In genomic region chr5:80935811-80936385, GRCh38 we compare ENCODE assay signal across 2 cellular contexts.
TF ChIP-seq lines count a peak whose summit lies in the region.

No MANE protein-coding gene starts in this region.

TF ChIP-seq in HCT116, 20 proteins besides CTCF, POLR2A, EP300 and RAD21 (continued from another document):
- no peak for TF ChIP-seq SIN3A (IDR thresholded peaks at IDR 0.05; ENCODE audit: low read depth)
- no peak for TF ChIP-seq EGR1 (IDR thresholded peaks at IDR 0.05; ENCODE audit: low read depth)
- no peak for TF ChIP-seq ELF1 (IDR thresholded peaks at IDR 0.05; ENCODE audit: borderline replicate concordance, low read depth)
- TF ChIP-seq POLR2AphosphoS5 (IDR thresholded peaks at IDR 0.05; ENCODE audit: low read depth, low read length) = no peak
- TF ChIP-seq SP1 (IDR thresholded peaks at IDR 0.05; ENCODE audit: low read depth) = no peak
- TF ChIP-seq ZBTB33 (IDR thresholded peaks at IDR 0.05; ENCODE audit: extremely low read depth, insufficient replicate concordance, low read length) = no peak
- TF ChIP-seq EZH2phosphoT487 (IDR thresholded peaks at IDR 0.05; ENCODE audit: borderline replicate concordance) = no peak
- no peak for TF ChIP-seq FOSL1 (IDR thresholded peaks at IDR 0.05; ENCODE audit: low read depth)
- TF ChIP-seq ZNF274 (IDR thresholded peaks at IDR 0.05; ENCODE audit: low read depth, low read length) = no peak
- no peak for TF ChIP-seq CEBPB (IDR thresholded peaks at IDR 0.05; ENCODE audit: low read depth)
- TF ChIP-seq, protein P1, sequence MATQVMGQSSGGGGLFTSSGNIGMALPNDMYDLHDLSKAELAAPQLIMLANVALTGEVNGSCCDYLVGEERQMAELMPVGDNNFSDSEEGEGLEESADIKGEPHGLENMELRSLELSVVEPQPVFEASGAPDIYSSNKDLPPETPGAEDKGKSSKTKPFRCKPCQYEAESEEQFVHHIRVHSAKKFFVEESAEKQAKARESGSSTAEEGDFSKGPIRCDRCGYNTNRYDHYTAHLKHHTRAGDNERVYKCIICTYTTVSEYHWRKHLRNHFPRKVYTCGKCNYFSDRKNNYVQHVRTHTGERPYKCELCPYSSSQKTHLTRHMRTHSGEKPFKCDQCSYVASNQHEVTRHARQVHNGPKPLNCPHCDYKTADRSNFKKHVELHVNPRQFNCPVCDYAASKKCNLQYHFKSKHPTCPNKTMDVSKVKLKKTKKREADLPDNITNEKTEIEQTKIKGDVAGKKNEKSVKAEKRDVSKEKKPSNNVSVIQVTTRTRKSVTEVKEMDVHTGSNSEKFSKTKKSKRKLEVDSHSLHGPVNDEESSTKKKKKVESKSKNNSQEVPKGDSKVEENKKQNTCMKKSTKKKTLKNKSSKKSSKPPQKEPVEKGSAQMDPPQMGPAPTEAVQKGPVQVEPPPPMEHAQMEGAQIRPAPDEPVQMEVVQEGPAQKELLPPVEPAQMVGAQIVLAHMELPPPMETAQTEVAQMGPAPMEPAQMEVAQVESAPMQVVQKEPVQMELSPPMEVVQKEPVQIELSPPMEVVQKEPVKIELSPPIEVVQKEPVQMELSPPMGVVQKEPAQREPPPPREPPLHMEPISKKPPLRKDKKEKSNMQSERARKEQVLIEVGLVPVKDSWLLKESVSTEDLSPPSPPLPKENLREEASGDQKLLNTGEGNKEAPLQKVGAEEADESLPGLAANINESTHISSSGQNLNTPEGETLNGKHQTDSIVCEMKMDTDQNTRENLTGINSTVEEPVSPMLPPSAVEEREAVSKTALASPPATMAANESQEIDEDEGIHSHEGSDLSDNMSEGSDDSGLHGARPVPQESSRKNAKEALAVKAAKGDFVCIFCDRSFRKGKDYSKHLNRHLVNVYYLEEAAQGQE (IDR thresholded peaks at IDR 0.05; ENCODE audit: low read depth) = no peak
- TF ChIP-seq CBX3 (IDR thresholded peaks at IDR 0.05; ENCODE audit: low read depth) = no peak
- no peak for TF ChIP-seq ZFX (IDR thresholded peaks at IDR 0.05)
TF ChIP-seq in HCT116: peak in this region for 0.

TF ChIP-seq in K562, 482 proteins besides CTCF, POLR2A, EP300 and RAD21 (continued from another document):
- TF ChIP-seq ATF4 (CRISPR knock-in tag; IDR thresholded peaks at IDR 0.05) = no peak
- no peak for TF ChIP-seq NR3C1 (CRISPR knock-in tag; IDR thresholded peaks at IDR 0.05)
- no peak for TF ChIP-seq ZNF507 (tag; conservative IDR thresholded peaks at IDR 0.05)
- TF ChIP-seq, protein P2, sequence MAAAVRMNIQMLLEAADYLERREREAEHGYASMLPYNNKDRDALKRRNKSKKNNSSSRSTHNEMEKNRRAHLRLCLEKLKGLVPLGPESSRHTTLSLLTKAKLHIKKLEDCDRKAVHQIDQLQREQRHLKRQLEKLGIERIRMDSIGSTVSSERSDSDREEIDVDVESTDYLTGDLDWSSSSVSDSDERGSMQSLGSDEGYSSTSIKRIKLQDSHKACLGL (CRISPR knock-in tag; IDR thresholded peaks at IDR 0.05; ENCODE audit: borderline replicate concordance, poor library complexity, severe bottlenecking) = no peak
- TF ChIP-seq, protein P3, sequence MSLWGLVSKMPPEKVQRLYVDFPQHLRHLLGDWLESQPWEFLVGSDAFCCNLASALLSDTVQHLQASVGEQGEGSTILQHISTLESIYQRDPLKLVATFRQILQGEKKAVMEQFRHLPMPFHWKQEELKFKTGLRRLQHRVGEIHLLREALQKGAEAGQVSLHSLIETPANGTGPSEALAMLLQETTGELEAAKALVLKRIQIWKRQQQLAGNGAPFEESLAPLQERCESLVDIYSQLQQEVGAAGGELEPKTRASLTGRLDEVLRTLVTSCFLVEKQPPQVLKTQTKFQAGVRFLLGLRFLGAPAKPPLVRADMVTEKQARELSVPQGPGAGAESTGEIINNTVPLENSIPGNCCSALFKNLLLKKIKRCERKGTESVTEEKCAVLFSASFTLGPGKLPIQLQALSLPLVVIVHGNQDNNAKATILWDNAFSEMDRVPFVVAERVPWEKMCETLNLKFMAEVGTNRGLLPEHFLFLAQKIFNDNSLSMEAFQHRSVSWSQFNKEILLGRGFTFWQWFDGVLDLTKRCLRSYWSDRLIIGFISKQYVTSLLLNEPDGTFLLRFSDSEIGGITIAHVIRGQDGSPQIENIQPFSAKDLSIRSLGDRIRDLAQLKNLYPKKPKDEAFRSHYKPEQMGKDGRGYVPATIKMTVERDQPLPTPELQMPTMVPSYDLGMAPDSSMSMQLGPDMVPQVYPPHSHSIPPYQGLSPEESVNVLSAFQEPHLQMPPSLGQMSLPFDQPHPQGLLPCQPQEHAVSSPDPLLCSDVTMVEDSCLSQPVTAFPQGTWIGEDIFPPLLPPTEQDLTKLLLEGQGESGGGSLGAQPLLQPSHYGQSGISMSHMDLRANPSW (CRISPR knock-in tag; IDR thresholded peaks at IDR 0.05) = no peak
- no peak for TF ChIP-seq STAG1 (CRISPR knock-in tag; IDR thresholded peaks at IDR 0.05; ENCODE audit: borderline replicate concordance)
- no peak for TF ChIP-seq MYC (IDR thresholded peaks at IDR 0.05; ENCODE audit: low read depth, low read length)
- TF ChIP-seq MYC (CRISPR knock-in tag; IDR thresholded peaks at IDR 0.05; ENCODE audit: borderline replicate concordance, low read depth) = no peak
- TF ChIP-seq ZNF174 (CRISPR knock-in tag; IDR thresholded peaks at IDR 0.05) = no peak
- no peak for TF ChIP-seq SUPT5H (IDR thresholded peaks at IDR 0.05)
- no peak for TF ChIP-seq PURB (CRISPR knock-in tag; IDR thresholded peaks at IDR 0.05; ENCODE audit: low read depth)
- TF ChIP-seq, protein P4, sequence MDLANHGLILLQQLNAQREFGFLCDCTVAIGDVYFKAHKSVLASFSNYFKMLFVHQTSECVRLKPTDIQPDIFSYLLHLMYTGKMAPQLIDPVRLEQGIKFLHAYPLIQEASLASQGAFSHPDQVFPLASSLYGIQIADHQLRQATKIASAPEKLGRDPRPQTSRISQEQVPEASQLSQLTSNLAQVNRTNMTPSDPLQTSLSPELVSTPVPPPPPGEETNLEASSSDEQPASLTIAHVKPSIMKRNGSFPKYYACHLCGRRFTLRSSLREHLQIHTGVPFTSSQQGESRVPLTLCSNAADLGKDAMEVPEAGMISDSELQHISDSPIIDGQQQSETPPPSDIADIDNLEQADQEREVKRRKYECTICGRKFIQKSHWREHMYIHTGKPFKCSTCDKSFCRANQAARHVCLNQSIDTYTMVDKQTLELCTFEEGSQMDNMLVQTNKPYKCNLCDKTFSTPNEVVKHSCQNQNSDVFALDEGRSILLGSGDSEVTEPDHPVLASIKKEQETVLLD (IDR thresholded peaks at IDR 0.05) = no peak
